1 cellular context compared by ENCODE assay signal in the genomic region with DNA sequence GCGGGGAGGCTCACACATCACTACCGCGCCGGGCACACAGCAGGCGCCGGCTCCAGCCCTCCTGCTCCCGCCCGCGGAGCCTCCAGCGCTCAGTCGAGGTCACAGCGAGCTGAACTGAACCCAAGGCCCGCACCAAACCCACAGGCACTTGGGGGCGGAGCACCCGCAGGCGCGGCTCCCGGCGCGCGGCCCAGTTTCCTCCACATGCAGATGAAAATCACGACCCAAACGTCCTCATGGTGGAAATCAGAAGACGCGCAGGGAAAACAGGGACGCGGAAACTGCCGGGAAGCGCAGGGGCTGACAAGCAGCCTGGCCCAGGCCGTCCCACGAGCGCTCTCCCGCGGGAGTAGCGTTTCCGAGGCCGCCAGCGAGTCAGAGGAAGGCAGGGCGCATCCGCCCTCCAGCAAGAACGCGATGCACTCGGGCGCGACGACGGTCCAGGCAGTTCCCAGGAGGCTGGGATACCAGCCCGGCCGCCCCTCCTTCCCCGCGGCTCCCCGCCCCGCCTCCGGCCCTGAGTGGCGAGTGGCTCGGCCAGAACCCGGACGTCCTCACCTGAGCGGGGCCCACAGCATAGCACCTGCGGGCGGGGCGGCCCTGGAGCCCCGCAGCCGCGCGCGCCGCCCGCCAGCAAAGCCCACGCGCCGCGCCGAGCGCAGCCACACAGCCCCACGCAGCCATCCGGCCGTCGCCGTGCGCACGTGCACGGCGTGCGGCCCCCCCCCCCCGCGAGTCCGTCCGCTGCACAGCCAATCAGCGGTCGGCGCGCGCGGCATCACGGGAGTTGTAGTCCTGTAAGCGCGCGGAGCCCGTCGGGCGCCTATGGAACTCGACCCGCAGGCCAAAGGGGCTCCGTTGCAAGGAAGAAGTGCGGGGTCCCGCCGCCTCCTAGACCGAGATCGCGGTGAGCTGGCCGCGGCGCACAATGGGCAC.
TF ChIP-seq lines count a peak whose summit lies in the region.

A gene (minus strand): TSS at position 710 of the 936 bp plus-strand sequence. CDS start 26 bp downstream, at position 684.

TF ChIP-seq in GM12878, 131 proteins besides CTCF, POLR2A, EP300 and RAD21 (continued from another document):
- TF ChIP-seq, protein P1, sequence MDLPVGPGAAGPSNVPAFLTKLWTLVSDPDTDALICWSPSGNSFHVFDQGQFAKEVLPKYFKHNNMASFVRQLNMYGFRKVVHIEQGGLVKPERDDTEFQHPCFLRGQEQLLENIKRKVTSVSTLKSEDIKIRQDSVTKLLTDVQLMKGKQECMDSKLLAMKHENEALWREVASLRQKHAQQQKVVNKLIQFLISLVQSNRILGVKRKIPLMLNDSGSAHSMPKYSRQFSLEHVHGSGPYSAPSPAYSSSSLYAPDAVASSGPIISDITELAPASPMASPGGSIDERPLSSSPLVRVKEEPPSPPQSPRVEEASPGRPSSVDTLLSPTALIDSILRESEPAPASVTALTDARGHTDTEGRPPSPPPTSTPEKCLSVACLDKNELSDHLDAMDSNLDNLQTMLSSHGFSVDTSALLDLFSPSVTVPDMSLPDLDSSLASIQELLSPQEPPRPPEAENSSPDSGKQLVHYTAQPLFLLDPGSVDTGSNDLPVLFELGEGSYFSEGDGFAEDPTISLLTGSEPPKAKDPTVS (IDR thresholded peaks at IDR 0.05; ENCODE audit: low read depth, low read length), result no peak
- TF ChIP-seq, protein P2, sequence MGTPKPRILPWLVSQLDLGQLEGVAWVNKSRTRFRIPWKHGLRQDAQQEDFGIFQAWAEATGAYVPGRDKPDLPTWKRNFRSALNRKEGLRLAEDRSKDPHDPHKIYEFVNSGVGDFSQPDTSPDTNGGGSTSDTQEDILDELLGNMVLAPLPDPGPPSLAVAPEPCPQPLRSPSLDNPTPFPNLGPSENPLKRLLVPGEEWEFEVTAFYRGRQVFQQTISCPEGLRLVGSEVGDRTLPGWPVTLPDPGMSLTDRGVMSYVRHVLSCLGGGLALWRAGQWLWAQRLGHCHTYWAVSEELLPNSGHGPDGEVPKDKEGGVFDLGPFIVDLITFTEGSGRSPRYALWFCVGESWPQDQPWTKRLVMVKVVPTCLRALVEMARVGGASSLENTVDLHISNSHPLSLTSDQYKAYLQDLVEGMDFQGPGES (IDR thresholded peaks at IDR 0.05), result peak; percentile 45
- TF ChIP-seq NR2F1 (conservative IDR thresholded peaks at IDR 0.05) (no peak; the same call in 1 of the 2 replicates), WRNIP1 (IDR thresholded peaks at IDR 0.05; ENCODE audit: borderline replicate concordance, low read depth, low read length) (no peak), ZNF24 (IDR thresholded peaks at IDR 0.05) (no peak), PML (IDR thresholded peaks at IDR 0.05; ENCODE audit: low read length) (no peak), NFYA (IDR thresholded peaks at IDR 0.05; ENCODE audit: borderline replicate concordance, low read depth, low read length) (no peak), IKZF1 (conservative IDR thresholded peaks at IDR 0.05) (peak; percentile 86), CBFB (IDR thresholded peaks at IDR 0.05; ENCODE audit: low read depth) (no peak), CREB1 (IDR thresholded peaks at IDR 0.05; ENCODE audit: low read depth) (peak; percentile 50; the same call in 1 of the 2 replicates), PAX5 (IDR thresholded peaks at IDR 0.05; ENCODE audit: borderline replicate concordance, low read depth, low read length) (peak; percentile 57; the same call in 1 of the 2 replicates), FOXM1 (IDR thresholded peaks at IDR 0.05; ENCODE audit: low read depth, low read length) (no peak), PAX8 (IDR thresholded peaks at IDR 0.05) (no peak), TAF1 (IDR thresholded peaks at IDR 0.05; ENCODE audit: borderline replicate concordance, low read depth, low read length) (0 out of 2 replicates have a peak, but pooled peaks have one; percentile 15), JUND (IDR thresholded peaks at IDR 0.05; ENCODE audit: low read depth, low read length) (no peak)
- TF ChIP-seq, protein P3, sequence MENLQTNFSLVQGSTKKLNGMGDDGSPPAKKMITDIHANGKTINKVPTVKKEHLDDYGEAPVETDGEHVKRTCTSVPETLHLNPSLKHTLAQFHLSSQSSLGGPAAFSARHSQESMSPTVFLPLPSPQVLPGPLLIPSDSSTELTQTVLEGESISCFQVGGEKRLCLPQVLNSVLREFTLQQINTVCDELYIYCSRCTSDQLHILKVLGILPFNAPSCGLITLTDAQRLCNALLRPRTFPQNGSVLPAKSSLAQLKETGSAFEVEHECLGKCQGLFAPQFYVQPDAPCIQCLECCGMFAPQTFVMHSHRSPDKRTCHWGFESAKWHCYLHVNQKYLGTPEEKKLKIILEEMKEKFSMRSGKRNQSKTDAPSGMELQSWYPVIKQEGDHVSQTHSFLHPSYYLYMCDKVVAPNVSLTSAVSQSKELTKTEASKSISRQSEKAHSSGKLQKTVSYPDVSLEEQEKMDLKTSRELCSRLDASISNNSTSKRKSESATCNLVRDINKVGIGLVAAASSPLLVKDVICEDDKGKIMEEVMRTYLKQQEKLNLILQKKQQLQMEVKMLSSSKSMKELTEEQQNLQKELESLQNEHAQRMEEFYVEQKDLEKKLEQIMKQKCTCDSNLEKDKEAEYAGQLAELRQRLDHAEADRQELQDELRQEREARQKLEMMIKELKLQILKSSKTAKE (IDR thresholded peaks at IDR 0.05; ENCODE audit: low read depth, poor library complexity, severe bottlenecking), result no peak
- TF ChIP-seq, protein P4, sequence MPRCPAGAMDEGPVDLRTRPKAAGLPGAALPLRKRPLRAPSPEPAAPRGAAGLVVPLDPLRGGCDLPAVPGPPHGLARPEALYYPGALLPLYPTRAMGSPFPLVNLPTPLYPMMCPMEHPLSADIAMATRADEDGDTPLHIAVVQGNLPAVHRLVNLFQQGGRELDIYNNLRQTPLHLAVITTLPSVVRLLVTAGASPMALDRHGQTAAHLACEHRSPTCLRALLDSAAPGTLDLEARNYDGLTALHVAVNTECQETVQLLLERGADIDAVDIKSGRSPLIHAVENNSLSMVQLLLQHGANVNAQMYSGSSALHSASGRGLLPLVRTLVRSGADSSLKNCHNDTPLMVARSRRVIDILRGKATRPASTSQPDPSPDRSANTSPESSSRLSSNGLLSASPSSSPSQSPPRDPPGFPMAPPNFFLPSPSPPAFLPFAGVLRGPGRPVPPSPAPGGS (IDR thresholded peaks at IDR 0.05; ENCODE audit: borderline replicate concordance, insufficient read depth, low read depth, low read length, poor library complexity, severe bottlenecking), result no peak
- TF ChIP-seq, protein P5, sequence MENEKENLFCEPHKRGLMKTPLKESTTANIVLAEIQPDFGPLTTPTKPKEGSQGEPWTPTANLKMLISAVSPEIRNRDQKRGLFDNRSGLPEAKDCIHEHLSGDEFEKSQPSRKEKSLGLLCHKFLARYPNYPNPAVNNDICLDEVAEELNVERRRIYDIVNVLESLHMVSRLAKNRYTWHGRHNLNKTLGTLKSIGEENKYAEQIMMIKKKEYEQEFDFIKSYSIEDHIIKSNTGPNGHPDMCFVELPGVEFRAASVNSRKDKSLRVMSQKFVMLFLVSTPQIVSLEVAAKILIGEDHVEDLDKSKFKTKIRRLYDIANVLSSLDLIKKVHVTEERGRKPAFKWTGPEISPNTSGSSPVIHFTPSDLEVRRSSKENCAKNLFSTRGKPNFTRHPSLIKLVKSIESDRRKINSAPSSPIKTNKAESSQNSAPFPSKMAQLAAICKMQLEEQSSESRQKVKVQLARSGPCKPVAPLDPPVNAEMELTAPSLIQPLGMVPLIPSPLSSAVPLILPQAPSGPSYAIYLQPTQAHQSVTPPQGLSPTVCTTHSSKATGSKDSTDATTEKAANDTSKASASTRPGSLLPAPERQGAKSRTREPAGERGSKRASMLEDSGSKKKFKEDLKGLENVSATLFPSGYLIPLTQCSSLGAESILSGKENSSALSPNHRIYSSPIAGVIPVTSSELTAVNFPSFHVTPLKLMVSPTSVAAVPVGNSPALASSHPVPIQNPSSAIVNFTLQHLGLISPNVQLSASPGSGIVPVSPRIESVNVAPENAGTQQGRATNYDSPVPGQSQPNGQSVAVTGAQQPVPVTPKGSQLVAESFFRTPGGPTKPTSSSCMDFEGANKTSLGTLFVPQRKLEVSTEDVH (IDR thresholded peaks at IDR 0.05; ENCODE audit: low read depth, partially characterized antibody), result no peak
- TF ChIP-seq, protein P6, sequence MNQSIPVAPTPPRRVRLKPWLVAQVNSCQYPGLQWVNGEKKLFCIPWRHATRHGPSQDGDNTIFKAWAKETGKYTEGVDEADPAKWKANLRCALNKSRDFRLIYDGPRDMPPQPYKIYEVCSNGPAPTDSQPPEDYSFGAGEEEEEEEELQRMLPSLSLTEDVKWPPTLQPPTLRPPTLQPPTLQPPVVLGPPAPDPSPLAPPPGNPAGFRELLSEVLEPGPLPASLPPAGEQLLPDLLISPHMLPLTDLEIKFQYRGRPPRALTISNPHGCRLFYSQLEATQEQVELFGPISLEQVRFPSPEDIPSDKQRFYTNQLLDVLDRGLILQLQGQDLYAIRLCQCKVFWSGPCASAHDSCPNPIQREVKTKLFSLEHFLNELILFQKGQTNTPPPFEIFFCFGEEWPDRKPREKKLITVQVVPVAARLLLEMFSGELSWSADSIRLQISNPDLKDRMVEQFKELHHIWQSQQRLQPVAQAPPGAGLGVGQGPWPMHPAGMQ (IDR thresholded peaks at IDR 0.05; ENCODE audit: borderline replicate concordance), result no peak
- TF ChIP-seq, protein P7, sequence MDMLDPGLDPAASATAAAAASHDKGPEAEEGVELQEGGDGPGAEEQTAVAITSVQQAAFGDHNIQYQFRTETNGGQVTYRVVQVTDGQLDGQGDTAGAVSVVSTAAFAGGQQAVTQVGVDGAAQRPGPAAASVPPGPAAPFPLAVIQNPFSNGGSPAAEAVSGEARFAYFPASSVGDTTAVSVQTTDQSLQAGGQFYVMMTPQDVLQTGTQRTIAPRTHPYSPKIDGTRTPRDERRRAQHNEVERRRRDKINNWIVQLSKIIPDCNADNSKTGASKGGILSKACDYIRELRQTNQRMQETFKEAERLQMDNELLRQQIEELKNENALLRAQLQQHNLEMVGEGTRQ (IDR thresholded peaks at IDR 0.05; ENCODE audit: borderline replicate concordance, low read depth, low read length), result no peak
